8 cellular contexts compared by ENCODE assay signal in genomic region chr19:2782936-2783780, GRCh38. TPM values are rescaled to one million over a fixed set of nuclear protein-coding genes. Genes with fewer than 3 reads are reported as not detected.
DNase-seq lines count a peak whose midpoint lies in the region; ATAC-seq and TF ChIP-seq lines count a peak whose summit lies in the region.

SGTA (minus strand) TSS chr19:2783273; CDS start chr19:2769068, 14,205 bp downstream.

- H3K9me3 ChIP-seq in lung (ENCODE audit: control insufficient read depth in 2 of 2, insufficient read depth in 1 of 2, low read length in 1 of 2) = no peaks in the 10 kb centered on the region

- H3K27me3 ChIP-seq in lung (ENCODE audit: control insufficient read depth, insufficient read depth) = no peaks in the 10 kb centered on the region

- peaks cover 15 to 17% of the 10 kb centered on the region in 2 donors for H3K4me1 ChIP-seq in lung (ENCODE audit: control insufficient read depth in 2 of 2, insufficient read depth in 2 of 2, low read length in 2 of 2)

- H3K27ac ChIP-seq in lung (ENCODE audit: low read depth in 1 of 2, low read length in 1 of 2) = peak within 1 kb of the TSS; percentile 83 to 95

- peak; percentile 71 for ATAC-seq in GM19468 (IDR thresholded peaks at IDR 0.05; ENCODE audit: extremely low read depth, unreplicated experiment)
- peak; percentile 89 for ATAC-seq in lung (ENCODE audit: insufficient read depth, low FRiP score)

- H3K4me3 ChIP-seq in lung = peak within 1 kb of the TSS; percentile 85

- peak; percentile 55 for TF ChIP-seq CTCF in lung (IDR thresholded peaks at IDR 0.05; ENCODE audit: control extremely low read depth, extremely low read depth)

- WGBS in lung, 2 donors = 0 to 1% methylated on average over 50 to 68 of the region's 68 CpGs

- peaks cover 0 to 6% of the 10 kb centered on the region in 2 donors for H3K36me3 ChIP-seq in lung (ENCODE audit: control insufficient read depth in 2 of 2, insufficient read depth in 2 of 2, low read length in 2 of 2)

- DNase-seq in COLO829 (ENCODE audit: low spot score) (peak; percentile 99), HS-5 (ENCODE audit: low read depth) (peak; percentile 99), lung (ENCODE audit: low spot score) (peak; percentile 98)
- peak; percentile 97 for DNase-seq in NK-92 treated with Interleukin-12 subunit alpha and Interleukin-12 subunit beta, amount 100 ng/mL, for 24 hours (lab: John Stamatoyannopoulos, UW)
- DNase-seq in activated CD8-positive, alpha-beta memory T cell treated with anti-CD3 and anti-CD28 coated beads for 24 hours = peak; percentile 97
- DNase-seq in effector CD8-positive, alpha-beta T cell (lab: John Stamatoyannopoulos, UW) = peak; percentile 89
- peak; percentile 86 to 94 (median 92) for DNase-seq in stimulated activated CD4-positive, alpha-beta T cell treated with anti-CD3 and anti-CD28 coated beads, TNF-alpha, amount 100 ng/mL, for 4 hours (ENCODE audit: low read depth in 3 of 3)

RNA-seq across cellular contexts. Expression of gene SGTA, which starts in this region (rescaled TPM):
- 10 to 100 TPM; 33.3 to 48.0 TPM for total RNA-seq in lung
- polyA plus RNA-seq in lung = 10 to 100 TPM; 55.7 to 64.7 TPM

Comparison
In these comparisons a context has a peak if more than half of its experiments do, and no peak if none do; other contexts are left out.
1. Peak in every context shown above with its lines: DNase-seq, ATAC-seq, H3K4me3 ChIP-seq and H3K27ac ChIP-seq.